In genomic region chr3:119681279-119681678, GRCh38 we compare ENCODE assay signal across 8 cellular contexts. TPM values are rescaled to one million over a fixed set of nuclear protein-coding genes. Genes with fewer than 3 reads are reported as not detected.
DNase-seq lines count a peak whose midpoint lies in the region; ATAC-seq, FAIRE-seq and TF ChIP-seq lines count a peak whose summit lies in the region.

No MANE protein-coding gene starts in this region.

- DNase-seq in D721Med (ENCODE audit: insufficient read length, low spot score), result no peak
- peak; percentile 10 for DNase-seq in GM19238 (ENCODE audit: insufficient read length, low spot score)
- DNase-seq in MV-4-11 (lab: John Stamatoyannopoulos, UW), result peak; percentile 47
- DNase-seq in chondrocyte (ENCODE audit: low spot score), result no peak
- DNase-seq in psoas muscle, result no peak
- DNase-seq in stimulated activated CD4-positive, alpha-beta T cell treated with anti-CD3 and anti-CD28 coated beads, Interleukin-12 subunit alpha, Interleukin-12 subunit beta, amount 100 ng/mL, for 4 hours, result no peak
- DNase-seq in activated CD4-positive, alpha-beta T cell treated with anti-CD3 and anti-CD28 coated beads, Interleukin-2, amount 50 U/mL, for 4 hours, result no peak

- H3K27ac Mint-ChIP-seq in chondrocyte (ENCODE audit: unreplicated experiment), result no peak overlapping the region
- no peak overlapping the region for H3K27ac Mint-ChIP-seq in activated T-helper 17 cell treated with anti-CD3 and anti-CD28 coated beads, Interleukin-2, amount 50 U/mL, for 72 hours

- no peaks in the 10 kb centered on the region for H3K36me3 ChIP-seq in psoas muscle (ENCODE audit: insufficient read depth in 1 of 2, low read depth in 1 of 2)

- H3K27ac ChIP-seq in psoas muscle, result no peak overlapping the region

- peak; percentile 57 for TF ChIP-seq CTCF in D721Med (IDR thresholded peaks at IDR 0.05; ENCODE audit: insufficient read depth, missing control alignments)
- peak; percentile 85 for TF ChIP-seq CTCF in chondrocyte (IDR thresholded peaks at IDR 0.05)
- TF ChIP-seq CTCF in psoas muscle (IDR thresholded peaks at IDR 0.05), result peak; percentile 62

- 51 to 58% (median 54%) methylated on average over 1 of the region's 1 CpG for WGBS in psoas muscle, 3 donors

- no peaks in the 10 kb centered on the region for H3K9me3 Mint-ChIP-seq in chondrocyte (ENCODE audit: low read depth)
- H3K9me3 Mint-ChIP-seq in activated T-helper 17 cell treated with anti-CD3 and anti-CD28 coated beads, Interleukin-2, amount 50 U/mL, for 72 hours, result no peaks in the 10 kb centered on the region

- no peaks in the 10 kb centered on the region for H3K27me3 ChIP-seq in psoas muscle (ENCODE audit: insufficient read depth in 3 of 3, low read length in 2 of 3)

- intact Hi-C loops in psoas muscle (cut with DNase I), result loop anchor here in 1 of 2 donors (5.0 to 10.0 kb wide), 2 partner anchors 154 to 216 kb away; partner anchors contain the start of genes POGLUT1 and TMEM39A

- ATAC-seq in psoas muscle, result peak in 1 of 4 donors; percentile 40
- ATAC-seq in activated T-helper 17 cell treated with anti-CD3 and anti-CD28 coated beads, Interleukin-2, amount 50 U/mL, for 72 hours (replicated peaks), result no peak

- H3K36me3 Mint-ChIP-seq in chondrocyte (ENCODE audit: low read depth), result no peaks in the 10 kb centered on the region
- peaks cover 11% of the 10 kb centered on the region for H3K36me3 Mint-ChIP-seq in activated T-helper 17 cell treated with anti-CD3 and anti-CD28 coated beads, Interleukin-2, amount 50 U/mL, for 72 hours (ENCODE audit: low read depth)

- H3K4me3 ChIP-seq in psoas muscle, result no peak overlapping the region

- H3K27me3 Mint-ChIP-seq in chondrocyte (ENCODE audit: low read depth), result no peaks in the 10 kb centered on the region
- no peaks in the 10 kb centered on the region for H3K27me3 Mint-ChIP-seq in activated T-helper 17 cell treated with anti-CD3 and anti-CD28 coated beads, Interleukin-2, amount 50 U/mL, for 72 hours

- H3K4me1 Mint-ChIP-seq in chondrocyte (ENCODE audit: low read depth), result peaks cover 11% of the 10 kb centered on the region
- H3K4me1 Mint-ChIP-seq in activated T-helper 17 cell treated with anti-CD3 and anti-CD28 coated beads, Interleukin-2, amount 50 U/mL, for 72 hours, result peaks cover 6% of the 10 kb centered on the region

- no peak overlapping the region for H3K4me3 Mint-ChIP-seq in chondrocyte (ENCODE audit: unreplicated experiment)
- no peak overlapping the region for H3K4me3 Mint-ChIP-seq in activated T-helper 17 cell treated with anti-CD3 and anti-CD28 coated beads, Interleukin-2, amount 50 U/mL, for 72 hours

- no peaks in the 10 kb centered on the region for H3K9me3 ChIP-seq in psoas muscle

- H3K4me1 ChIP-seq in psoas muscle, result peaks cover 4% of the 10 kb centered on the region

- FAIRE-seq in D721Med (lab: Jason Lieb, UNC), result peak; percentile 61

RNA-seq across cellular contexts. Expression of gene COX17, which starts 4.1 kb away (rescaled TPM):
- 19.9 to 23.7 TPM (median 21.1 TPM) in 3 replicates for total RNA-seq in chondrocyte
- 100 to 1,000 TPM in 3 of 4 donors, 10 to 100 TPM in 1; 89.5 to 180 (median 127) TPM for total RNA-seq in psoas muscle
- polyA plus RNA-seq in psoas muscle, result 100 to 1,000 TPM; 166 to 330 (median 304) TPM
- 10 to 100 TPM; 55.7 to 65.4 TPM for total RNA-seq in activated T-helper 17 cell treated with anti-CD3 and anti-CD28 coated beads, Interleukin-2, amount 50 U/mL, for 72 hours

RNA-seq across cellular contexts. Expression of gene POPDC2, which starts 20.9 kb away (rescaled TPM):
- 0.80 to 1.1 TPM (median 1.0 TPM) in 3 replicates for total RNA-seq in chondrocyte
- total RNA-seq in psoas muscle, result 100 to 1,000 TPM; 103 to 205 (median 149) TPM
- polyA plus RNA-seq in psoas muscle, result 100 to 1,000 TPM in 1 of 3 donors, 10 to 100 TPM in 2; 30.7 to 140 (median 75.8) TPM
- total RNA-seq in activated T-helper 17 cell treated with anti-CD3 and anti-CD28 coated beads, Interleukin-2, amount 50 U/mL, for 72 hours, result 1 to 10 TPM; 4.0 to 4.7 TPM

RNA-seq across cellular contexts. Expression of gene CFAP91, which starts 21.5 kb away (rescaled TPM):
- total RNA-seq in chondrocyte (0.29 TPM in 1 of 3 replicates, not detected in the others), psoas muscle (under 1 TPM in 3 of 4 donors, not detected in 1; 0.52 to 0.88 (median 0.57) TPM)
- polyA plus RNA-seq in psoas muscle, result under 1 TPM; 0.09 to 0.72 (median 0.13) TPM
- 1 to 10 TPM in 1 of 2 donors, not detected in 1; 1.6 TPM for total RNA-seq in activated T-helper 17 cell treated with anti-CD3 and anti-CD28 coated beads, Interleukin-2, amount 50 U/mL, for 72 hours

Comparison
In these comparisons a context has a peak if more than half of its experiments do, and no peak if none do; other contexts are left out.
1. DNase-seq: peak in GM19238 (single experiment) and MV-4-11 (single experiment); none in D721Med (single experiment), chondrocyte (single experiment), psoas muscle (0 of 2), stimulated activated CD4-positive, alpha-beta T cell treated with anti-CD3 and anti-CD28 coated beads, Interleukin-12 subunit alpha, Interleukin-12 subunit beta, amount 100 ng/mL, for 4 hours (single experiment) and activated CD4-positive, alpha-beta T cell treated with anti-CD3 and anti-CD28 coated beads, Interleukin-2, amount 50 U/mL, for 4 hours (0 of 2).
2. RNA of gene POPDC2, which starts 20.9 kb away (total RNA-seq): 103 to 205 TPM in psoas muscle; 4.0 to 4.7 TPM in activated T-helper 17 cell treated with anti-CD3 and anti-CD28 coated beads, Interleukin-2, amount 50 U/mL, for 72 hours and 0.80 to 1.1 TPM in chondrocyte; every median in the first group is over 10 times any median in the second.
3. Peak in every context shown above with its lines, with median percentiles within 50 percentile points of each other: CTCF ChIP-seq.